ENCODE assay signal across 16 cellular contexts in genomic region chr5:138763037-138763778, GRCh38. TPM values are rescaled to one million over a fixed set of nuclear protein-coding genes. Genes with fewer than 3 reads are reported as not detected.
DNase-seq lines count a peak whose midpoint lies in the region; ATAC-seq and TF ChIP-seq lines count a peak whose summit lies in the region.
"Had no signal": no experiment of that assay in that cellular context is flagged by ENCODE, and none has a peak within 500 bp of the region (broad histone marks: within the 10 kb centered on the region; RNA-seq: fewer than 3 reads in every experiment).

No MANE protein-coding gene starts in this region.

- TF ChIP-seq POLR2A in breast epithelium (IDR thresholded peaks at IDR 0.05) = no peak
- TF ChIP-seq POLR2A in upper lobe of left lung (IDR thresholded peaks at IDR 0.05) = no peak

- H3K27me3 Mint-ChIP-seq in MCF 10A (ENCODE audit: insufficient read depth, unreplicated experiment) = no peaks in the 10 kb centered on the region
- no peaks in the 10 kb centered on the region for H3K27me3 Mint-ChIP-seq in glutamatergic neuron (ENCODE audit: unreplicated experiment)
- H3K27me3 Mint-ChIP-seq in mesothelial cell of epicardium (ENCODE audit: low read depth) = no peaks in the 10 kb centered on the region

- no peaks in the 10 kb centered on the region for H3K36me3 ChIP-seq in breast epithelium
- peaks cover 0 to 20% (median 3%) of the 10 kb centered on the region in 4 donors for H3K36me3 ChIP-seq in upper lobe of left lung

- peaks cover 0 to 3% of the 10 kb centered on the region in 2 donors for H3K4me1 ChIP-seq in breast epithelium
- H3K4me1 ChIP-seq in upper lobe of left lung = peaks cover 36 to 70% (median 46%) of the 10 kb centered on the region in 4 donors

- DNase-seq in MCF 10A (ENCODE audit: unreplicated experiment) = no peak
- DNase-seq in breast epithelium (ENCODE audit: low spot score in 2 of 2) = no peak
- no peak for DNase-seq in glutamatergic neuron
- no peak for DNase-seq in mesothelial cell of epicardium (ENCODE audit: low spot score in 2 of 2, unreplicated experiment in 2 of 2)
- DNase-seq in dedifferentiated amniotic fluid mesenchymal stem cell (ENCODE audit: extremely low spot score) = no peak
- no peak for DNase-seq in activated effector memory CD4-positive, alpha-beta T cell treated with anti-CD3 and anti-CD28 coated beads, Interleukin-2, amount 50 U/mL, for 16 hours
- no peak for DNase-seq in upper lobe of left lung
- DNase-seq: 8988T, C1 segment of cervical spinal cord, DMS 273 treated with DMSO at 0.1 percent for 48 hours, H7, MV-4-11, NCI-H1417 treated with DMSO at 0.1 percent for 48 hours, NCI-H2029, NCI-H510A had no signal

- ATAC-seq in GM21528 (IDR thresholded peaks at IDR 0.05; ENCODE audit: low FRiP score, unreplicated experiment) = no peak
- no peak for ATAC-seq in upper lobe of left lung (ENCODE audit: low FRiP score in 2 of 2)

- no peak overlapping the region for H3K27ac ChIP-seq in breast epithelium
- H3K27ac ChIP-seq in upper lobe of left lung = peak overlapping the region in 1 of 4 donors; percentile 7

- CTCF ChIA-PET in MCF 10A (lab: Yijun Ruan, JAX) = interaction anchor here (0.6 to 1.5 kb wide), 8 partner anchors 9 to 200 kb away, joined by 3 to 6 read pairs (median 3); no protein-coding TSS in a partner anchor

- 88 to 91% methylated on average over 3 of the region's 3 CpGs for WGBS in upper lobe of left lung, 2 donors

- H3K4me3 ChIP-seq in breast epithelium = no peak overlapping the region
- no peak overlapping the region for H3K4me3 ChIP-seq in upper lobe of left lung

- no peaks in the 10 kb centered on the region for H3K9me3 Mint-ChIP-seq in MCF 10A (ENCODE audit: unreplicated experiment)
- H3K9me3 Mint-ChIP-seq in glutamatergic neuron (ENCODE audit: unreplicated experiment) = peaks cover 5% of the 10 kb centered on the region
- H3K9me3 Mint-ChIP-seq in mesothelial cell of epicardium = peaks cover 4% of the 10 kb centered on the region

- POLR2A ChIA-PET in MCF 10A (lab: Yijun Ruan, JAX) = interaction anchor here (0.8 to 3.9 kb wide), 7 partner anchors 9 to 204 kb away, joined by 3 to 16 read pairs (median 5); partner anchors contain the start of gene CTNNA1

- H3K27ac Mint-ChIP-seq in MCF 10A (ENCODE audit: low read depth, unreplicated experiment) (peak overlapping the region; percentile 19), glutamatergic neuron (ENCODE audit: unreplicated experiment) (peak overlapping the region; percentile 53), mesothelial cell of epicardium (peak overlapping the region; percentile 78)

- peaks cover 0 to 5% of the 10 kb centered on the region in 2 donors for H3K9me3 ChIP-seq in breast epithelium
- H3K9me3 ChIP-seq in upper lobe of left lung = peaks cover 0 to 3% (median 0%) of the 10 kb centered on the region in 4 donors

- H3K36me3 Mint-ChIP-seq in MCF 10A (ENCODE audit: insufficient read depth, unreplicated experiment) (peaks cover 88% of the 10 kb centered on the region), glutamatergic neuron (ENCODE audit: unreplicated experiment) (peaks cover 10% of the 10 kb centered on the region), mesothelial cell of epicardium (peaks cover 27% of the 10 kb centered on the region)

- TF ChIP-seq CTCF in MCF 10A (IDR thresholded peaks at IDR 0.05; ENCODE audit: unreplicated experiment) (no peak), breast epithelium (IDR thresholded peaks at IDR 0.05) (no peak), glutamatergic neuron (IDR thresholded peaks at IDR 0.05; ENCODE audit: partially characterized antibody, unreplicated experiment) (no peak), mesothelial cell of epicardium (IDR thresholded peaks at IDR 0.05; ENCODE audit: unreplicated experiment) (no peak), upper lobe of left lung (IDR thresholded peaks at IDR 0.05) (no peak)

- TF ChIP-seq EP300 in upper lobe of left lung (IDR thresholded peaks at IDR 0.05) = no peak

- intact Hi-C loops in MCF 10A (cut with micrococcal nuclease) = no loop called here
- intact Hi-C loops in breast epithelium (cut with DNase I; ENCODE audit: low total_unique reads) = no loop called here

- H3K27me3 ChIP-seq in breast epithelium (no peaks in the 10 kb centered on the region), upper lobe of left lung (no peaks in the 10 kb centered on the region)

- no TSS peak for BruUV-seq in MCF 10A (replicated peaks; lab: Mats Ljungman, UMichigan)

- H3K4me3 Mint-ChIP-seq in MCF 10A (ENCODE audit: unreplicated experiment) (no peak overlapping the region), glutamatergic neuron (ENCODE audit: unreplicated experiment) (no peak overlapping the region), mesothelial cell of epicardium (no peak overlapping the region)

- H3K4me1 Mint-ChIP-seq in MCF 10A (ENCODE audit: insufficient read depth, unreplicated experiment) (peaks cover 55% of the 10 kb centered on the region), glutamatergic neuron (ENCODE audit: low read depth, unreplicated experiment) (peaks cover 28% of the 10 kb centered on the region), mesothelial cell of epicardium (peaks cover 39% of the 10 kb centered on the region)

RNA-seq across cellular contexts. Expression of gene CTNNA1, which starts 10.0 kb away (rescaled TPM):
- total RNA-seq in MCF 10A (2022) (519 and 638 TPM in 2 replicates), breast epithelium (100 to 1,000 TPM; 314 to 389 (median 321) TPM), glutamatergic neuron (ENCODE audit: unreplicated experiment) (598 TPM), mesothelial cell of epicardium (397 to 427 TPM (median 416 TPM) in 3 replicates), upper lobe of left lung (100 to 1,000 TPM; 352 to 505 (median 415) TPM)

Comparison
In these comparisons a context has a peak if more than half of its experiments do, and no peak if none do; other contexts are left out.
1. H3K27ac Mint-ChIP-seq: peak in every context shown above with its lines; median percentile 78 in mesothelial cell of epicardium; 53 in glutamatergic neuron; 19 in MCF 10A.